ENCODE assay signal across 12 cellular contexts in genomic region chr17:43570518-43570928, GRCh38. TPM values are rescaled to one million over a fixed set of nuclear protein-coding genes. Genes with fewer than 3 reads are reported as not detected.
DNase-seq lines count a peak whose midpoint lies in the region; ATAC-seq and TF ChIP-seq lines count a peak whose summit lies in the region.
"Had no signal": no experiment of that assay in that cellular context is flagged by ENCODE, and none has a peak within 500 bp of the region (broad histone marks: within the 10 kb centered on the region; RNA-seq: fewer than 3 reads in every experiment).

No MANE protein-coding gene starts in this region.

- H3K4ac ChIP-seq in mesenchymal stem cell (ENCODE audit: low read depth in 1 of 2, low read length in 2 of 2), result no peak overlapping the region

- DNase-seq in Daoy (ENCODE audit: low read depth), result peak; percentile 83
- DNase-seq in HT1080 (ENCODE audit: low read depth), result peak; percentile 95
- DNase-seq in astrocyte of the spinal cord (ENCODE audit: low read depth, low spot score), result peak; percentile 58
- peak; percentile 37 for DNase-seq in mesenchymal stem cell
- DNase-seq in NCI-H345 treated with DMSO at 0.1 percent for 48 hours (lab: John Stamatoyannopoulos, UW; ENCODE audit: unreplicated experiment), result no peak
- DNase-seq: COR-L47; naive thymus-derived CD8-positive, alpha-beta T cell; testis had no signal

- no peak overlapping the region for H3K9ac ChIP-seq in mesenchymal stem cell (ENCODE audit: low read length)

- no peak overlapping the region for H2BK5ac ChIP-seq in mesenchymal stem cell (ENCODE audit: low read depth, low read length, poor library complexity, severe bottlenecking)

- no peak overlapping the region for H2BK120ac ChIP-seq in mesenchymal stem cell (ENCODE audit: low read depth, low read length)

- no peaks in the 10 kb centered on the region for H3K36me3 ChIP-seq in mesenchymal stem cell (ENCODE audit: control insufficient read depth in 1 of 2, insufficient read depth in 2 of 2, low read depth in 1 of 2, low read length in 2 of 2)

- H3K9me3 ChIP-seq in mesenchymal stem cell (ENCODE audit: control insufficient read depth, low read length), result no peaks in the 10 kb centered on the region
- H3K9me3 ChIP-seq: testis had no signal

- ATAC-seq in GM18873 (IDR thresholded peaks at IDR 0.05; ENCODE audit: low FRiP score, unreplicated experiment) (no peak), GM21360 (IDR thresholded peaks at IDR 0.05; ENCODE audit: unreplicated experiment) (no peak), HG03025 (IDR thresholded peaks at IDR 0.05; ENCODE audit: low FRiP score, unreplicated experiment) (no peak)
- ATAC-seq: left lobe of liver; naive thymus-derived CD8-positive, alpha-beta T cell had no signal

- no peak overlapping the region for H3K23ac ChIP-seq in mesenchymal stem cell (ENCODE audit: low read length in 2 of 2)

- no peak overlapping the region for H3K14ac ChIP-seq in mesenchymal stem cell (ENCODE audit: low read length in 2 of 2)

- no peaks in the 10 kb centered on the region for H3K4me1 ChIP-seq in mesenchymal stem cell (ENCODE audit: control insufficient read depth, insufficient read depth, low read depth, low read length)
- H3K4me1 ChIP-seq: testis had no signal

- no peak overlapping the region for H2BK15ac ChIP-seq in mesenchymal stem cell (ENCODE audit: low read depth, poor library complexity, severe bottlenecking)

- WGBS in mesenchymal stem cell, result 50% methylated on average over 3 of the region's 3 CpGs

- no peak overlapping the region for H2BK12ac ChIP-seq in mesenchymal stem cell (ENCODE audit: low read length in 2 of 2)

- in situ Hi-C loops in astrocyte of the spinal cord (cut with HindIII; ENCODE audit: low sequenced_read_pairs), result no loop called here

- no peak overlapping the region for H4K8ac ChIP-seq in mesenchymal stem cell (ENCODE audit: low read length)

- H3K27me3 ChIP-seq in mesenchymal stem cell (ENCODE audit: control insufficient read depth in 1 of 2, insufficient read depth in 1 of 2, low read length in 2 of 2), result peaks cover 13 to 27% of the 10 kb centered on the region in 2 experiments
- H3K27me3 ChIP-seq: testis had no signal

- H3K4me2 ChIP-seq in mesenchymal stem cell (ENCODE audit: low read length, poor library complexity, severe bottlenecking), result no peak overlapping the region

- H3K4me3 ChIP-seq in astrocyte of the spinal cord (ENCODE audit: low read depth, low read length), result no peak overlapping the region
- H3K4me3 ChIP-seq in mesenchymal stem cell (ENCODE audit: insufficient read depth in 1 of 2, low read depth in 1 of 2, low read length in 2 of 2), result no peak overlapping the region
- H3K4me3 ChIP-seq: testis had no signal

- no peak for TF ChIP-seq CTCF in astrocyte of the spinal cord (IDR thresholded peaks at IDR 0.05; ENCODE audit: low read depth, low read length)

- no peak overlapping the region for H3K18ac ChIP-seq in mesenchymal stem cell (ENCODE audit: low read depth in 1 of 2, low read length in 2 of 2)

- H3K27ac ChIP-seq in mesenchymal stem cell (ENCODE audit: low read length, poor library complexity, severe bottlenecking), result no peak overlapping the region
- H3K27ac ChIP-seq: testis had no signal

- H4K91ac ChIP-seq in mesenchymal stem cell (ENCODE audit: low read length), result no peak overlapping the region

- no peaks in the 10 kb centered on the region for H3K79me1 ChIP-seq in mesenchymal stem cell (replicated peaks; ENCODE audit: low read length, poor library complexity, severe bottlenecking)

- no peak overlapping the region for H2AK5ac ChIP-seq in mesenchymal stem cell (ENCODE audit: low read length, severe bottlenecking)

- no peak overlapping the region for H2AFZ ChIP-seq in mesenchymal stem cell (ENCODE audit: low read depth, low read length)

RNA-seq across cellular contexts. Expression of gene ETV4, which starts 24.4 kb away (rescaled TPM):
- total RNA-seq in Daoy (2014; rRNA removed; shearing (Covaris generic)), result 27.7 and 51.4 TPM in 2 replicates
- 62.5 and 75.9 TPM in 2 replicates for total RNA-seq in HT1080 (2014; rRNA removed; shearing (Covaris generic))
- 54.4 and 64.6 TPM in 2 replicates for polyA plus RNA-seq in HT1080 (2015; cell fraction: cytosol; rRNA removed)
- polyA plus RNA-seq in HT1080 (2015; cell fraction: nucleus; rRNA removed), result 48.8 and 50.0 TPM in 2 replicates
- 25.3 TPM for polyA plus RNA-seq in mesenchymal stem cell (2013, experiment 1 of 2)
- 24.1 TPM for polyA plus RNA-seq in mesenchymal stem cell (2013, experiment 2 of 2)
- total RNA-seq: naive thymus-derived CD8-positive, alpha-beta T cell had no signal
